20 cellular contexts compared by ENCODE assay signal in the genomic region with DNA sequence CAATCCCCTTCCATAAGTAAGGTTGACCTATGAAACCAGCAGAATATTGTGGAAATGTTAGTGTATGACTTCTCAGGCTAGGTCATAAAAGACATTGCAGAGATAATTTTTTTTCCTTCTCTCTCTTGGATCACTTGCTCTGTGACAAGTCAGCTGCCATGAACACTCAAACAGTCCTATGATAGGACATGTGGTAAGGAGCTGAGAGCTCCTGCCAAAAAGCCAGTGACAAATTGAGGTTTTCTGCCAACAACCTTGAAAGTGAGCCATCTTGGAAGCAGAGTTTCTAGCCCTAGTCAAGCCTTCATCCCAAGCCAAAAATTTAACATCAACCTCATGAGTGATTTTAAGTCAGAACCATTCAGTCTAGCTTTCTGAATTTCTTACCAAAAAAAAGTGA.
A peak's percentile ranks its signal among the peaks of the same experiment; 100 is the strongest.
DNase-seq lines count a peak whose midpoint lies in the region; ATAC-seq, FAIRE-seq and TF ChIP-seq lines count a peak whose summit lies in the region.
"Had no signal": no experiment of that assay in that cellular context is flagged by ENCODE, and none has a peak within 500 bp of the region (broad histone marks: within the 10 kb centered on the region; RNA-seq: fewer than 3 reads in every experiment).

No MANE protein-coding gene starts in this region.

- H3K36me3 ChIP-seq in right atrium auricular region = no peaks in the 10 kb centered on the region
- H3K36me3 ChIP-seq in skeletal muscle tissue (ENCODE audit: control insufficient read depth in 3 of 3, insufficient read depth in 3 of 3, low read length in 3 of 3) = no peaks in the 10 kb centered on the region
- no peaks in the 10 kb centered on the region for H3K36me3 ChIP-seq in pancreas

- TF ChIP-seq CTCF in right atrium auricular region (IDR thresholded peaks at IDR 0.05) (no peak), pancreas (IDR thresholded peaks at IDR 0.05) (no peak)

- H3K9me3 Mint-ChIP-seq in activated T-helper 17 cell treated with anti-CD3 and anti-CD28 coated beads, Interleukin-2, amount 50 U/mL, for 72 hours = peaks cover 4% of the 10 kb centered on the region
- H3K9me3 Mint-ChIP-seq: activated T-cell treated with anti-CD3 and anti-CD28 coated beads, Interleukin-2, amount 50 U/mL, for 24 hours had no signal

- H3K4me1 Mint-ChIP-seq in activated T-helper 17 cell treated with anti-CD3 and anti-CD28 coated beads, Interleukin-2, amount 50 U/mL, for 72 hours = no peaks in the 10 kb centered on the region
- H3K4me1 Mint-ChIP-seq: activated naive CD4-positive, alpha-beta T cell treated with anti-CD3 and anti-CD28 coated beads, Interleukin-2, amount 50 U/mL, for 24 hours had no signal

- DNase-seq in GM04504 (ENCODE audit: low read depth) = peak; percentile 26
- peak; percentile 6 for DNase-seq in astrocyte of the hippocampus (ENCODE audit: low read depth, low spot score)
- DNase-seq in right atrium auricular region (ENCODE audit: low spot score) = peak; percentile 68
- no peak for DNase-seq in LoVo (ENCODE audit: low spot score)
- DNase-seq in pancreas = no peak
- DNase-seq: activated CD8-positive, alpha-beta T cell treated with anti-CD3 and anti-CD28 coated beads, Interleukin-2, amount 10 ng/mL, durations not matched to agents 7 days and 5 days; activated T-cell treated with anti-CD3 and anti-CD28 coated beads, Interleukin-2, amount 50 U/mL, for 24 hours; AML-193; body of pancreas; Caco-2; dermis blood vessel endothelial cell; NCI-H2227 treated with DMSO at 0.1 percent for 48 hours; NK-92 treated with Interleukin-12 subunit alpha and Interleukin-12 subunit beta, amount 100 ng/mL, for 24 hours; T-helper 9 cell had no signal

- FAIRE-seq in pancreas (lab: Jason Lieb, UNC) = no peak
- FAIRE-seq: RCC 7860 had no signal

- H3K27ac Mint-ChIP-seq in activated T-helper 17 cell treated with anti-CD3 and anti-CD28 coated beads, Interleukin-2, amount 50 U/mL, for 72 hours = no peak overlapping the region
- H3K27ac Mint-ChIP-seq: activated CD8-positive, alpha-beta T cell treated with anti-CD3 and anti-CD28 coated beads, Interleukin-2, amount 10 ng/mL, durations not matched to agents 7 days and 5 days; activated naive CD4-positive, alpha-beta T cell treated with anti-CD3 and anti-CD28 coated beads, Interleukin-2, amount 50 U/mL, for 24 hours; activated T-cell treated with anti-CD3 and anti-CD28 coated beads, Interleukin-2, amount 50 U/mL, for 24 hours had no signal

- H3K4me1 ChIP-seq in right atrium auricular region = peaks cover 0 to 29% of the 10 kb centered on the region in 2 donors
- peaks cover 4 to 9% (median 6%) of the 10 kb centered on the region in 3 donors for H3K4me1 ChIP-seq in skeletal muscle tissue (ENCODE audit: control insufficient read depth in 3 of 3, insufficient read depth in 3 of 3, low read length in 3 of 3)
- no peaks in the 10 kb centered on the region for H3K4me1 ChIP-seq in pancreas
- H3K4me1 ChIP-seq: body of pancreas, Caco-2 had no signal

- H3K27me3 ChIP-seq in right atrium auricular region (no peaks in the 10 kb centered on the region), skeletal muscle tissue (ENCODE audit: control insufficient read depth in 3 of 3, insufficient read depth in 3 of 3, low read length in 3 of 3) (no peaks in the 10 kb centered on the region), pancreas (no peaks in the 10 kb centered on the region)
- H3K27me3 ChIP-seq: body of pancreas had no signal

- intact Hi-C loops in pancreas (cut with DNase I) = no loop called here

- H3K27ac ChIP-seq in right atrium auricular region (peak overlapping the region; percentile 57 to 64), skeletal muscle tissue (ENCODE audit: low read depth, low read length) (peak overlapping the region; percentile 57), pancreas (no peak overlapping the region)
- H3K27ac ChIP-seq: body of pancreas had no signal

- peaks cover 3% of the 10 kb centered on the region for H3K27me3 Mint-ChIP-seq in activated T-helper 17 cell treated with anti-CD3 and anti-CD28 coated beads, Interleukin-2, amount 50 U/mL, for 72 hours
- H3K27me3 Mint-ChIP-seq: activated naive CD4-positive, alpha-beta T cell treated with anti-CD3 and anti-CD28 coated beads, Interleukin-2, amount 50 U/mL, for 24 hours; activated T-cell treated with anti-CD3 and anti-CD28 coated beads, Interleukin-2, amount 50 U/mL, for 24 hours had no signal

- H3K9me3 ChIP-seq in right atrium auricular region (no peaks in the 10 kb centered on the region), skeletal muscle tissue (ENCODE audit: control insufficient read depth in 3 of 3, low read length in 3 of 3) (no peaks in the 10 kb centered on the region), pancreas (no peaks in the 10 kb centered on the region)
- H3K9me3 ChIP-seq: body of pancreas, Caco-2 had no signal

- H3K9ac ChIP-seq in skeletal muscle tissue (ENCODE audit: low read depth in 1 of 3, low read length in 3 of 3) = no peak overlapping the region

- H3K4me3 Mint-ChIP-seq in activated T-helper 17 cell treated with anti-CD3 and anti-CD28 coated beads, Interleukin-2, amount 50 U/mL, for 72 hours = no peak overlapping the region
- H3K4me3 Mint-ChIP-seq: activated CD8-positive, alpha-beta T cell treated with anti-CD3 and anti-CD28 coated beads, Interleukin-2, amount 10 ng/mL, durations not matched to agents 7 days and 5 days; activated naive CD4-positive, alpha-beta T cell treated with anti-CD3 and anti-CD28 coated beads, Interleukin-2, amount 50 U/mL, for 24 hours; activated T-cell treated with anti-CD3 and anti-CD28 coated beads, Interleukin-2, amount 50 U/mL, for 24 hours had no signal

- no peaks in the 10 kb centered on the region for H3K36me3 Mint-ChIP-seq in activated T-helper 17 cell treated with anti-CD3 and anti-CD28 coated beads, Interleukin-2, amount 50 U/mL, for 72 hours (ENCODE audit: low read depth)
- H3K36me3 Mint-ChIP-seq: activated naive CD4-positive, alpha-beta T cell treated with anti-CD3 and anti-CD28 coated beads, Interleukin-2, amount 50 U/mL, for 24 hours had no signal

- no peak for ATAC-seq in activated T-helper 17 cell treated with anti-CD3 and anti-CD28 coated beads, Interleukin-2, amount 50 U/mL, for 72 hours (replicated peaks)
- no peak for ATAC-seq in pancreas
- ATAC-seq: activated CD4-positive, CD25-positive, alpha-beta regulatory T cell treated with anti-CD3 and anti-CD28 coated beads, Interleukin-2, amount 50 U/mL, for 24 hours; activated CD8-positive, alpha-beta T cell treated with anti-CD3 and anti-CD28 coated beads, Interleukin-2, amount 10 ng/mL, durations not matched to agents 7 days and 5 days; body of pancreas; SK-N-SH treated with all-trans-retinoic acid at 6 μM for 48 hours had no signal

- H3K4me3 ChIP-seq in right atrium auricular region (no peak overlapping the region), skeletal muscle tissue (ENCODE audit: low read length in 3 of 3) (no peak overlapping the region), pancreas (no peak overlapping the region)
- H3K4me3 ChIP-seq: body of pancreas had no signal

Comparison
In these comparisons a context has a peak if more than half of its experiments do, and no peak if none do; other contexts are left out.
1. DNase-seq: peak in GM04504 (single experiment), astrocyte of the hippocampus (single experiment) and right atrium auricular region (single experiment); none in LoVo (single experiment) and pancreas (0 of 6).
2. H3K27ac ChIP-seq: peak in right atrium auricular region (2 of 2) and skeletal muscle tissue (single experiment); none in pancreas (0 of 4).